Comparison of ENCODE assay signal across 1 cellular context in the genomic region with DNA sequence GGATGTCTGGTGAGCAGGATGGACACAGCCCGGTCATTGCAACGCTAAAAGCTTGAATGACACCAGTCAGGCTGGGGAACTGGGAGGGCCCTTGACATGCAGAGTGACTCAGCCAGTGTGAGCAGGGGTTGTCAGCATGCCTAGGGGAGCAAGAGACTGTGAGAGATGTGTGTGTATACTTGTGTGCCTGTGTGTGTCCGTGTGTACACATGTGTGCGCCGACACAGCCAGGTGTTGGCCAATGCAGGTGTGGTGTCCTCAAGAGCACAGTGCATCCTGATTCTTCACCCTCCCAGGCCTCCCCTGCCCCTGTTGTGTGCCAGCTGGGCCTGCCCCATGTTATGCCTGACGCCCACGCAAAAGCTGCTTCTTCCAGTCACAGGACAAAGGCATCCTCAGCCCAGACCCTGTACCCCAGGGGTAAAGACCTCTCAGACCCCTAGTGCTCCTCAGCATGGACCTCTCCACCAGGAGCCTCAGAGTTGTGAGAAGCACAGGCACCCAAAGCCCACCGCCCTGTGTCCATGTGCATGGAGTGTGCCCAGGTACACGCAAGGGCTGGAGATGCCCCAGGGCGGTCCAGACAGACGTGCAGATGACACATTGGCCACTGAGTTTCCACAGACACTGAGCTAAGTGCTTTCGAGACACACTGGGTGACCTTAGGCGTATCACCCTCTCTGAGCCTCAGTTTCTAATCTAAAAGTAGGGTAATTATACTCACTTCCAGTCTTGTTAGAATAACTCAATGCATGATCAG.
TF ChIP-seq lines count a peak whose summit lies in the region.

No MANE protein-coding gene starts in this region.

TF ChIP-seq in HepG2, 621 proteins besides CTCF, POLR2A, EP300 and RAD21 (continued from another document and continues in another):
- TF ChIP-seq ZSCAN12 (CRISPR knock-in tag; IDR thresholded peaks at IDR 0.05) (no peak), SIN3B (IDR thresholded peaks at IDR 0.05; ENCODE audit: low read length) (no peak), SMARCE1 (IDR thresholded peaks at IDR 0.05; ENCODE audit: borderline replicate concordance) (no peak), ZNF598 (CRISPR knock-in tag; IDR thresholded peaks at IDR 0.05; ENCODE audit: borderline replicate concordance) (no peak), NCOR1 (IDR thresholded peaks at IDR 0.05; ENCODE audit: borderline replicate concordance, low read length) (no peak), ZNF558 (CRISPR knock-in tag; IDR thresholded peaks at IDR 0.05; ENCODE audit: borderline replicate concordance) (no peak), ZNF17 (CRISPR knock-in tag; IDR thresholded peaks at IDR 0.05) (no peak), MXD4 (CRISPR knock-in tag; IDR thresholded peaks at IDR 0.05) (no peak), ZNF496 (CRISPR knock-in tag; IDR thresholded peaks at IDR 0.05; ENCODE audit: insufficient replicate concordance) (no peak), REPIN1 (CRISPR knock-in tag; IDR thresholded peaks at IDR 0.05; ENCODE audit: borderline replicate concordance, low read depth) (no peak), HMG20B (CRISPR knock-in tag; conservative IDR thresholded peaks at IDR 0.05) (no peak), TAF15 (IDR thresholded peaks at IDR 0.05; ENCODE audit: low read depth, low read length, poor library complexity, severe bottlenecking) (no peak), KAT8 (CRISPR knock-in tag; IDR thresholded peaks at IDR 0.05) (no peak), SP1 (IDR thresholded peaks at IDR 0.05) (no peak), SP1 (CRISPR knock-in tag; IDR thresholded peaks at IDR 0.05) (no peak), GATAD2A (CRISPR knock-in tag; IDR thresholded peaks at IDR 0.05) (peak; percentile 54; the same call in 1 of the 2 replicates), ELF3 (CRISPR knock-in tag; IDR thresholded peaks at IDR 0.05) (no peak), ZNF30 (CRISPR knock-in tag; IDR thresholded peaks at IDR 0.05) (no peak), ZNF3 (CRISPR knock-in tag; IDR thresholded peaks at IDR 0.05) (no peak), ARNTL (CRISPR knock-in tag; IDR thresholded peaks at IDR 0.05) (no peak), PITX1 (CRISPR knock-in tag; IDR thresholded peaks at IDR 0.05) (no peak), MAFK (conservative IDR thresholded peaks at IDR 0.05 in 1 of 2, IDR thresholded peaks at IDR 0.05 in 1 of 2; ENCODE audit: low read length in 2 of 2) (0 out of 4 replicates have a peak, but pooled peaks of 1 of the 2 experiments have one; percentile 1), TCF7L2 (IDR thresholded peaks at IDR 0.05; ENCODE audit: low read depth, low read length) (no peak), ZNF780A (CRISPR knock-in tag; IDR thresholded peaks at IDR 0.05) (no peak), SMC3 (IDR thresholded peaks at IDR 0.05; ENCODE audit: low read length) (0 out of 2 replicates have a peak, but pooled peaks have one; percentile 11), REL (CRISPR knock-in tag; conservative IDR thresholded peaks at IDR 0.05) (no peak), ZNF431 (CRISPR knock-in tag; IDR thresholded peaks at IDR 0.05; ENCODE audit: borderline replicate concordance, low read depth) (no peak), SCMH1 (CRISPR knock-in tag; IDR thresholded peaks at IDR 0.05; ENCODE audit: borderline replicate concordance) (no peak), ZNF781 (CRISPR knock-in tag; IDR thresholded peaks at IDR 0.05; ENCODE audit: borderline replicate concordance, not compliant biosample characterization) (no peak), CC2D1A (CRISPR knock-in tag; IDR thresholded peaks at IDR 0.05) (no peak), ESRRA (CRISPR knock-in tag; IDR thresholded peaks at IDR 0.05; ENCODE audit: low read depth) (0 out of 2 replicates have a peak, but pooled peaks have one; percentile 22), PHF21A (CRISPR knock-in tag; IDR thresholded peaks at IDR 0.05) (no peak), KMT2B (CRISPR knock-in tag; IDR thresholded peaks at IDR 0.05) (no peak), ZNF776 (CRISPR knock-in tag; IDR thresholded peaks at IDR 0.05) (no peak), POLR2AphosphoS2 (IDR thresholded peaks at IDR 0.05; ENCODE audit: low read depth, low read length) (no peak), IRX3 (CRISPR knock-in tag; IDR thresholded peaks at IDR 0.05; ENCODE audit: borderline replicate concordance, low read depth) (no peak), NFE2L1 (CRISPR knock-in tag; IDR thresholded peaks at IDR 0.05; ENCODE audit: borderline replicate concordance) (no peak), GZF1 (CRISPR knock-in tag; IDR thresholded peaks at IDR 0.05) (no peak)
- TF ChIP-seq, protein P1, sequence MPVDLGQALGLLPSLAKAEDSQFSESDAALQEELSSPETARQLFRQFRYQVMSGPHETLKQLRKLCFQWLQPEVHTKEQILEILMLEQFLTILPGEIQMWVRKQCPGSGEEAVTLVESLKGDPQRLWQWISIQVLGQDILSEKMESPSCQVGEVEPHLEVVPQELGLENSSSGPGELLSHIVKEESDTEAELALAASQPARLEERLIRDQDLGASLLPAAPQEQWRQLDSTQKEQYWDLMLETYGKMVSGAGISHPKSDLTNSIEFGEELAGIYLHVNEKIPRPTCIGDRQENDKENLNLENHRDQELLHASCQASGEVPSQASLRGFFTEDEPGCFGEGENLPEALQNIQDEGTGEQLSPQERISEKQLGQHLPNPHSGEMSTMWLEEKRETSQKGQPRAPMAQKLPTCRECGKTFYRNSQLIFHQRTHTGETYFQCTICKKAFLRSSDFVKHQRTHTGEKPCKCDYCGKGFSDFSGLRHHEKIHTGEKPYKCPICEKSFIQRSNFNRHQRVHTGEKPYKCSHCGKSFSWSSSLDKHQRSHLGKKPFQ (CRISPR knock-in tag; IDR thresholded peaks at IDR 0.05; ENCODE audit: insufficient replicate concordance) = no peak
- TF ChIP-seq, protein P2, sequence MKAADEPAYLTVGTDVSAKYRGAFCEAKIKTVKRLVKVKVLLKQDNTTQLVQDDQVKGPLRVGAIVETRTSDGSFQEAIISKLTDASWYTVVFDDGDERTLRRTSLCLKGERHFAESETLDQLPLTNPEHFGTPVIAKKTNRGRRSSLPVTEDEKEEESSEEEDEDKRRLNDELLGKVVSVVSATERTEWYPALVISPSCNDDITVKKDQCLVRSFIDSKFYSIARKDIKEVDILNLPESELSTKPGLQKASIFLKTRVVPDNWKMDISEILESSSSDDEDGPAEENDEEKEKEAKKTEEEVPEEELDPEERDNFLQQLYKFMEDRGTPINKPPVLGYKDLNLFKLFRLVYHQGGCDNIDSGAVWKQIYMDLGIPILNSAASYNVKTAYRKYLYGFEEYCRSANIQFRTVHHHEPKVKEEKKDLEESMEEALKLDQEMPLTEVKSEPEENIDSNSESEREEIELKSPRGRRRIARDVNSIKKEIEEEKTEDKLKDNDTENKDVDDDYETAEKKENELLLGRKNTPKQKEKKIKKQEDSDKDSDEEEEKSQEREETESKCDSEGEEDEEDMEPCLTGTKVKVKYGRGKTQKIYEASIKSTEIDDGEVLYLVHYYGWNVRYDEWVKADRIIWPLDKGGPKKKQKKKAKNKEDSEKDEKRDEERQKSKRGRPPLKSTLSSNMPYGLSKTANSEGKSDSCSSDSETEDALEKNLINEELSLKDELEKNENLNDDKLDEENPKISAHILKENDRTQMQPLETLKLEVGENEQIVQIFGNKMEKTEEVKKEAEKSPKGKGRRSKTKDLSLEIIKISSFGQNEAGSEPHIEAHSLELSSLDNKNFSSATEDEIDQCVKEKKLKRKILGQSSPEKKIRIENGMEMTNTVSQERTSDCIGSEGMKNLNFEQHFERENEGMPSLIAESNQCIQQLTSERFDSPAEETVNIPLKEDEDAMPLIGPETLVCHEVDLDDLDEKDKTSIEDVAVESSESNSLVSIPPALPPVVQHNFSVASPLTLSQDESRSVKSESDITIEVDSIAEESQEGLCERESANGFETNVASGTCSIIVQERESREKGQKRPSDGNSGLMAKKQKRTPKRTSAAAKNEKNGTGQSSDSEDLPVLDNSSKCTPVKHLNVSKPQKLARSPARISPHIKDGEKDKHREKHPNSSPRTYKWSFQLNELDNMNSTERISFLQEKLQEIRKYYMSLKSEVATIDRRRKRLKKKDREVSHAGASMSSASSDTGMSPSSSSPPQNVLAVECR (CRISPR knock-in tag; IDR thresholded peaks at IDR 0.05; ENCODE audit: borderline replicate concordance) = peak; percentile 47
- TF ChIP-seq, protein P3, sequence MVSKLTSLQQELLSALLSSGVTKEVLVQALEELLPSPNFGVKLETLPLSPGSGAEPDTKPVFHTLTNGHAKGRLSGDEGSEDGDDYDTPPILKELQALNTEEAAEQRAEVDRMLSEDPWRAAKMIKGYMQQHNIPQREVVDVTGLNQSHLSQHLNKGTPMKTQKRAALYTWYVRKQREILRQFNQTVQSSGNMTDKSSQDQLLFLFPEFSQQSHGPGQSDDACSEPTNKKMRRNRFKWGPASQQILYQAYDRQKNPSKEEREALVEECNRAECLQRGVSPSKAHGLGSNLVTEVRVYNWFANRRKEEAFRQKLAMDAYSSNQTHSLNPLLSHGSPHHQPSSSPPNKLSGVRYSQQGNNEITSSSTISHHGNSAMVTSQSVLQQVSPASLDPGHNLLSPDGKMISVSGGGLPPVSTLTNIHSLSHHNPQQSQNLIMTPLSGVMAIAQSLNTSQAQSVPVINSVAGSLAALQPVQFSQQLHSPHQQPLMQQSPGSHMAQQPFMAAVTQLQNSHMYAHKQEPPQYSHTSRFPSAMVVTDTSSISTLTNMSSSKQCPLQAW (CRISPR knock-in tag; IDR thresholded peaks at IDR 0.05) = no peak
- TF ChIP-seq, protein P4, sequence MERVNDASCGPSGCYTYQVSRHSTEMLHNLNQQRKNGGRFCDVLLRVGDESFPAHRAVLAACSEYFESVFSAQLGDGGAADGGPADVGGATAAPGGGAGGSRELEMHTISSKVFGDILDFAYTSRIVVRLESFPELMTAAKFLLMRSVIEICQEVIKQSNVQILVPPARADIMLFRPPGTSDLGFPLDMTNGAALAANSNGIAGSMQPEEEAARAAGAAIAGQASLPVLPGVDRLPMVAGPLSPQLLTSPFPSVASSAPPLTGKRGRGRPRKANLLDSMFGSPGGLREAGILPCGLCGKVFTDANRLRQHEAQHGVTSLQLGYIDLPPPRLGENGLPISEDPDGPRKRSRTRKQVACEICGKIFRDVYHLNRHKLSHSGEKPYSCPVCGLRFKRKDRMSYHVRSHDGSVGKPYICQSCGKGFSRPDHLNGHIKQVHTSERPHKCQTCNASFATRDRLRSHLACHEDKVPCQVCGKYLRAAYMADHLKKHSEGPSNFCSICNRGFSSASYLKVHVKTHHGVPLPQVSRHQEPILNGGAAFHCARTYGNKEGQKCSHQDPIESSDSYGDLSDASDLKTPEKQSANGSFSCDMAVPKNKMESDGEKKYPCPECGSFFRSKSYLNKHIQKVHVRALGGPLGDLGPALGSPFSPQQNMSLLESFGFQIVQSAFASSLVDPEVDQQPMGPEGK (CRISPR knock-in tag; IDR thresholded peaks at IDR 0.05) = no peak
- TF ChIP-seq, protein P5, sequence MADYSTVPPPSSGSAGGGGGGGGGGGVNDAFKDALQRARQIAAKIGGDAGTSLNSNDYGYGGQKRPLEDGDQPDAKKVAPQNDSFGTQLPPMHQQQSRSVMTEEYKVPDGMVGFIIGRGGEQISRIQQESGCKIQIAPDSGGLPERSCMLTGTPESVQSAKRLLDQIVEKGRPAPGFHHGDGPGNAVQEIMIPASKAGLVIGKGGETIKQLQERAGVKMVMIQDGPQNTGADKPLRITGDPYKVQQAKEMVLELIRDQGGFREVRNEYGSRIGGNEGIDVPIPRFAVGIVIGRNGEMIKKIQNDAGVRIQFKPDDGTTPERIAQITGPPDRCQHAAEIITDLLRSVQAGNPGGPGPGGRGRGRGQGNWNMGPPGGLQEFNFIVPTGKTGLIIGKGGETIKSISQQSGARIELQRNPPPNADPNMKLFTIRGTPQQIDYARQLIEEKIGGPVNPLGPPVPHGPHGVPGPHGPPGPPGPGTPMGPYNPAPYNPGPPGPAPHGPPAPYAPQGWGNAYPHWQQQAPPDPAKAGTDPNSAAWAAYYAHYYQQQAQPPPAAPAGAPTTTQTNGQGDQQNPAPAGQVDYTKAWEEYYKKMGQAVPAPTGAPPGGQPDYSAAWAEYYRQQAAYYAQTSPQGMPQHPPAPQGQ (CRISPR knock-in tag; IDR thresholded peaks at IDR 0.05; ENCODE audit: borderline replicate concordance) = no peak
- TF ChIP-seq, protein P6, sequence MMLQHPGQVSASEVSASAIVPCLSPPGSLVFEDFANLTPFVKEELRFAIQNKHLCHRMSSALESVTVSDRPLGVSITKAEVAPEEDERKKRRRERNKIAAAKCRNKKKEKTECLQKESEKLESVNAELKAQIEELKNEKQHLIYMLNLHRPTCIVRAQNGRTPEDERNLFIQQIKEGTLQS (CRISPR knock-in tag; IDR thresholded peaks at IDR 0.05) = 0 out of 2 replicates have a peak, but pooled peaks have one; percentile 22
- TF ChIP-seq, protein P7, sequence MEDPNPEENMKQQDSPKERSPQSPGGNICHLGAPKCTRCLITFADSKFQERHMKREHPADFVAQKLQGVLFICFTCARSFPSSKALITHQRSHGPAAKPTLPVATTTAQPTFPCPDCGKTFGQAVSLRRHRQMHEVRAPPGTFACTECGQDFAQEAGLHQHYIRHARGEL (CRISPR knock-in tag; IDR thresholded peaks at IDR 0.05) = no peak
- TF ChIP-seq, protein P8, sequence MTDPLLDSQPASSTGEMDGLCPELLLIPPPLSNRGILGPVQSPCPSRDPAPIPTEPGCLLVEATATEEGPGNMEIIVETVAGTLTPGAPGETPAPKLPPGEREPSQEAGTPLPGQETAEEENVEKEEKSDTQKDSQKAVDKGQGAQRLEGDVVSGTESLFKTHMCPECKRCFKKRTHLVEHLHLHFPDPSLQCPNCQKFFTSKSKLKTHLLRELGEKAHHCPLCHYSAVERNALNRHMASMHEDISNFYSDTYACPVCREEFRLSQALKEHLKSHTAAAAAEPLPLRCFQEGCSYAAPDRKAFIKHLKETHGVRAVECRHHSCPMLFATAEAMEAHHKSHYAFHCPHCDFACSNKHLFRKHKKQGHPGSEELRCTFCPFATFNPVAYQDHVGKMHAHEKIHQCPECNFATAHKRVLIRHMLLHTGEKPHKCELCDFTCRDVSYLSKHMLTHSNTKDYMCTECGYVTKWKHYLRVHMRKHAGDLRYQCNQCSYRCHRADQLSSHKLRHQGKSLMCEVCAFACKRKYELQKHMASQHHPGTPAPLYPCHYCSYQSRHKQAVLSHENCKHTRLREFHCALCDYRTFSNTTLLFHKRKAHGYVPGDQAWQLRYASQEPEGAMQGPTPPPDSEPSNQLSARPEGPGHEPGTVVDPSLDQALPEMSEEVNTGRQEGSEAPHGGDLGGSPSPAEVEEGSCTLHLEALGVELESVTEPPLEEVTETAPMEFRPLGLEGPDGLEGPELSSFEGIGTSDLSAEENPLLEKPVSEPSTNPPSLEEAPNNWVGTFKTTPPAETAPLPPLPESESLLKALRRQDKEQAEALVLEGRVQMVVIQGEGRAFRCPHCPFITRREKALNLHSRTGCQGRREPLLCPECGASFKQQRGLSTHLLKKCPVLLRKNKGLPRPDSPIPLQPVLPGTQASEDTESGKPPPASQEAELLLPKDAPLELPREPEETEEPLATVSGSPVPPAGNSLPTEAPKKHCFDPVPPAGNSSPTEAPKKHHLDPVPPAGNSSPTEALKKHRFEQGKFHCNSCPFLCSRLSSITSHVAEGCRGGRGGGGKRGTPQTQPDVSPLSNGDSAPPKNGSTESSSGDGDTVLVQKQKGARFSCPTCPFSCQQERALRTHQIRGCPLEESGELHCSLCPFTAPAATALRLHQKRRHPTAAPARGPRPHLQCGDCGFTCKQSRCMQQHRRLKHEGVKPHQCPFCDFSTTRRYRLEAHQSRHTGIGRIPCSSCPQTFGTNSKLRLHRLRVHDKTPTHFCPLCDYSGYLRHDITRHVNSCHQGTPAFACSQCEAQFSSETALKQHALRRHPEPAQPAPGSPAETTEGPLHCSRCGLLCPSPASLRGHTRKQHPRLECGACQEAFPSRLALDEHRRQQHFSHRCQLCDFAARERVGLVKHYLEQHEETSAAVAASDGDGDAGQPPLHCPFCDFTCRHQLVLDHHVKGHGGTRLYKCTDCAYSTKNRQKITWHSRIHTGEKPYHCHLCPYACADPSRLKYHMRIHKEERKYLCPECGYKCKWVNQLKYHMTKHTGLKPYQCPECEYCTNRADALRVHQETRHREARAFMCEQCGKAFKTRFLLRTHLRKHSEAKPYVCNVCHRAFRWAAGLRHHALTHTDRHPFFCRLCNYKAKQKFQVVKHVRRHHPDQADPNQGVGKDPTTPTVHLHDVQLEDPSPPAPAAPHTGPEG (CRISPR knock-in tag; IDR thresholded peaks at IDR 0.05) = no peak
